Comparison of ENCODE assay signal across 13 cellular contexts in the genomic region with DNA sequence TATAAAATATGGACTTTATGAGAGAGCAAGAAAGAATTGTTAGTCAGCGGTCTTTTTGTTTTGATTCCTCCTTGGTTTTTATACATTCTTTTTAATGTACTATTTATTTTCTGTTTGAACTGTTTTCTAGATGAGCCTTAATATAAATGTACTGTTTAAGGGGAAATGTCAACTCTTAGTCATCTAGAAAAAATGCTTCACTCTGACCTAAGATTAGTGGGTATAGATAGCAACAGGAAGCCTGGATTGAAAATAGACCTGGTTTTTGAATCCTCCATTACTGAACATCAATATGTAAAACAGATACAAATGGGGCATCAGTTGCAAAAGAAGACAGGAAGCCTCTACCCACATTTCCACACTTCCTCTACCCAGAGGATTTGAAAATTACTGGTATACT.
DNase-seq lines count a peak whose midpoint lies in the region; ATAC-seq and TF ChIP-seq lines count a peak whose summit lies in the region.
"Had no signal": no experiment of that assay in that cellular context is flagged by ENCODE, and none has a peak within 500 bp of the region (broad histone marks: within the 10 kb centered on the region; RNA-seq: fewer than 3 reads in every experiment).

No MANE protein-coding gene starts in this region.

- H3K27ac ChIP-seq in PC-3 (ENCODE audit: low read length) (peak overlapping the region; percentile 74), fibroblast of lung (ENCODE audit: insufficient read depth, low read length) (no peak overlapping the region)
- H3K27ac ChIP-seq: neutrophil, thoracic aorta had no signal

- no peak for TF ChIP-seq CTCF in PC-3 (conservative IDR thresholded peaks at IDR 0.05; ENCODE audit: low read depth, low read length)
- TF ChIP-seq CTCF in fibroblast of lung (conservative IDR thresholded peaks at IDR 0.05 in 1 of 2, IDR thresholded peaks at IDR 0.05 in 1 of 2; ENCODE audit: low read depth in 1 of 2, low read length in 2 of 2), result no peak

- H3K9ac ChIP-seq in PC-3 (ENCODE audit: low read length), result peak overlapping the region; percentile 18; the same call in 1 of the 2 replicates
- no peak overlapping the region for H3K9ac ChIP-seq in fibroblast of lung (ENCODE audit: insufficient read depth, low read length)

- BruUV-seq in PC-3 (replicated peaks; lab: Mats Ljungman, UMichigan), result no TSS peak

- ATAC-seq in PC-3, result peak; percentile 69
- ATAC-seq: activated T-helper 17 cell treated with anti-CD3 and anti-CD28 coated beads, Interleukin-2, amount 50 U/mL, for 72 hours had no signal

- H3K36me3 ChIP-seq in PC-3 (ENCODE audit: low read depth, low read length) (no peaks in the 10 kb centered on the region), fibroblast of lung (ENCODE audit: control insufficient read depth, insufficient read depth, low read length) (peaks cover 2% of the 10 kb centered on the region)
- H3K36me3 ChIP-seq: neutrophil, thoracic aorta had no signal

- DNase-seq in GM04503 (ENCODE audit: low read depth), result peak; percentile 67
- DNase-seq in PC-3, result peak; percentile 76
- peak; percentile 69 to 85 for DNase-seq in fibroblast of lung (ENCODE audit: low read depth in 2 of 2)
- peak; percentile 36 for DNase-seq in skeletal muscle cell (ENCODE audit: low read depth)
- DNase-seq in RPMI8226, result no peak
- no peak for DNase-seq in D341Med (ENCODE audit: low spot score)
- DNase-seq in DMS 273 treated with DMSO at 0.1 percent for 48 hours (lab: John Stamatoyannopoulos, UW), result no peak
- DNase-seq: activated CD4-positive, alpha-beta T cell treated with anti-CD3 and anti-CD28 coated beads, Interleukin-2, amount 50 U/mL, for 4 hours; hypothalamus; T-helper 2 cell had no signal

- H4K20me1 ChIP-seq in PC-3 (ENCODE audit: low read length), result no peaks in the 10 kb centered on the region
- H4K20me1 ChIP-seq in fibroblast of lung (ENCODE audit: control insufficient read depth, extremely low read depth, insufficient read depth, low read length), result no peaks in the 10 kb centered on the region

- H3K9me2 ChIP-seq in PC-3 (replicated peaks; ENCODE audit: low read length), result no peaks in the 10 kb centered on the region

- peak overlapping the region; percentile 29; the same call in 1 of the 2 replicates for H3K4me3 ChIP-seq in PC-3 (ENCODE audit: low read length)
- H3K4me3 ChIP-seq in fibroblast of lung (replicated peaks in 1 of 4; ENCODE audit: control extremely low read depth in 1 of 4, insufficient read depth in 1 of 4, low read depth in 3 of 4, low read length in 4 of 4), result no peak overlapping the region
- H3K4me3 ChIP-seq in skeletal muscle cell (ENCODE audit: low read depth, low read length), result no peak overlapping the region
- H3K4me3 ChIP-seq: thoracic aorta had no signal

- H3K4me2 ChIP-seq in PC-3 (ENCODE audit: low read length) (peak overlapping the region; percentile 42), fibroblast of lung (ENCODE audit: extremely low read depth, insufficient read depth, low read length) (peak overlapping the region; percentile 44)

- H3K9me3 ChIP-seq in PC-3 (ENCODE audit: low read length) (no peaks in the 10 kb centered on the region), fibroblast of lung (ENCODE audit: control insufficient read depth, insufficient read depth, low read depth, low read length) (no peaks in the 10 kb centered on the region)
- H3K9me3 ChIP-seq: neutrophil, thoracic aorta had no signal

- CTCF ChIA-PET in PC-3 (lab: Charles Lee), result no interaction called here

- no peaks in the 10 kb centered on the region for H3K79me2 ChIP-seq in PC-3 (ENCODE audit: low read length)
- no peaks in the 10 kb centered on the region for H3K79me2 ChIP-seq in fibroblast of lung (ENCODE audit: control insufficient read depth, insufficient read depth, low read length)

- H3K27me3 ChIP-seq in PC-3 (ENCODE audit: low read length), result no peaks in the 10 kb centered on the region
- H3K27me3 ChIP-seq in fibroblast of lung (ENCODE audit: control insufficient read depth, insufficient read depth, low read length), result no peaks in the 10 kb centered on the region
- H3K27me3 ChIP-seq: neutrophil had no signal

- intact Hi-C loops in PC-3 (cut with micrococcal nuclease), result loop anchor here (2.0 to 5.0 kb wide), 5 partner anchors 43 to 211 kb away; no protein-coding TSS in a partner anchor

- H3F3A ChIP-seq in PC-3 (ENCODE audit: low read length, unreplicated experiment), result peaks cover 14% of the 10 kb centered on the region

- POLR2A ChIA-PET in PC-3 (lab: Charles Lee; ENCODE audit: unreplicated experiment), result no interaction called here

- 0 out of 2 replicates have a peak overlapping the region, but pooled peaks have one; percentile 25 for H2AFZ ChIP-seq in PC-3 (ENCODE audit: low read length)
- H2AFZ ChIP-seq in fibroblast of lung (ENCODE audit: low read length), result no peak overlapping the region

- H3K4me1 ChIP-seq in PC-3 (ENCODE audit: insufficient read depth, low read length) (peaks cover 47% of the 10 kb centered on the region), fibroblast of lung (ENCODE audit: control insufficient read depth, extremely low read depth, insufficient read depth, low read length) (peaks cover 15% of the 10 kb centered on the region)

Comparison
In these comparisons a context has a peak if more than half of its experiments do, and no peak if none do; other contexts are left out.
1. DNase-seq: peak in GM04503 (single experiment), PC-3 (single experiment), fibroblast of lung (2 of 2) and skeletal muscle cell (single experiment); none in RPMI8226 (single experiment), D341Med (single experiment) and DMS 273 treated with DMSO at 0.1 percent for 48 hours (single experiment).